ENCODE assay signal across 21 cellular contexts in the genomic region with DNA sequence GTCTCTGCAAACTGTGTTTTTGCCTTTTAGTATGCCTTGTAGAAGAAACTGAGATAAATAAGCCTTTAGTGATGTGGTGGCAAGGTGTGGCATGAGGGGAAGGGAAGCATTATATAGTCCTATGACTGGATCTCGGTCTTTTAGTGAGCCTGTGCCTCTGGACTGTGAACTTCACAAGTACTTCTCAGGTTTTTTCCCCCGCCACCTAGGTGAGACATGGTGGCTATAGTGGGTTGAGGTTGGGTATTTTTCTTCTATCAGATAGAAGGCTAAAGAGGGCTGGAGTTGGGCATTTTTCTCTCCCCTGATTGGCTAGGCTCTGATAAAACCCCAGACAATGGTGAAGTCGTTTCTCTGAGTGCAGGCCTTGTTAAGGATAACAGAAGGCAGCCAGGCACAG. TPM values are rescaled to one million over a fixed set of nuclear protein-coding genes. Genes with fewer than 3 reads are reported as not detected.
"Had no signal": no experiment of that assay in that cellular context is flagged by ENCODE, and none has a peak within 500 bp of the region (broad histone marks: within the 10 kb centered on the region; RNA-seq: fewer than 3 reads in every experiment).

No MANE protein-coding gene starts in this region.

- H3K9me3 Mint-ChIP-seq: dendritic cell treated with granulocyte-macrophage colony-stimulating factor and Interleukin-4, amounts not matched to agents 40 ng/mL and 50 ng/mL, for 4 days; neural progenitor cell had no signal

- H3K4me1 Mint-ChIP-seq: brain had no signal

- H3K27ac Mint-ChIP-seq: activated CD4-positive, alpha-beta T cell treated with anti-CD3 and anti-CD28 coated beads, Interleukin-2, amount 10 ng/mL, durations not matched to agents 7 days and 5 days; activated naive CD4-positive, alpha-beta T cell treated with anti-CD3 and anti-CD28 coated beads, Interleukin-2, amount 10 ng/mL, durations not matched to agents 7 days and 5 days; brain; dendritic cell treated with granulocyte-macrophage colony-stimulating factor and Interleukin-4, amounts not matched to agents 40 ng/mL and 50 ng/mL, for 4 days; naive thymus-derived CD4-positive, alpha-beta T cell; neural progenitor cell had no signal

- DNase-seq: activated CD4-positive, alpha-beta T cell treated with anti-CD3 and anti-CD28 coated beads, Interleukin-2, amount 10 ng/mL, durations not matched to agents 7 days and 5 days; activated CD4-positive, CD25-positive, alpha-beta regulatory T cell treated with anti-CD3 and anti-CD28 coated beads, Interleukin-2, amount 50 U/mL, for 72 hours; activated effector memory CD4-positive, alpha-beta T cell treated with Interleukin-2 at 50 U/mL for 16 hours; activated naive CD4-positive, alpha-beta T cell treated with anti-CD3 and anti-CD28 coated beads, Interleukin-2, amount 10 ng/mL, durations not matched to agents 7 days and 5 days; activated T-cell treated with anti-CD3 and anti-CD28 coated beads for 4 hours; aorta; effector CD4-positive, alpha-beta T cell; erythroblast; foreskin fibroblast; lower lobe of right lung; naive thymus-derived CD4-positive, alpha-beta T cell; small intestine; stimulated activated CD4-positive, alpha-beta T cell treated with anti-CD3 and anti-CD28 coated beads, Interleukin-2, amount 100 ng/mL, for 24 hours; stimulated activated naive CD4-positive, alpha-beta T cell; substantia nigra; thyroid gland; upper lobe of right lung had no signal

- H3K4me3 ChIP-seq: lower lobe of right lung, neural progenitor cell, thyroid gland, upper lobe of right lung had no signal

- H3K36me3 Mint-ChIP-seq: activated naive CD4-positive, alpha-beta T cell treated with anti-CD3 and anti-CD28 coated beads, Interleukin-2, amount 10 ng/mL, durations not matched to agents 7 days and 5 days; brain; neural progenitor cell had no signal

- H3K4me3 Mint-ChIP-seq: activated CD4-positive, alpha-beta T cell treated with anti-CD3 and anti-CD28 coated beads, Interleukin-2, amount 10 ng/mL, durations not matched to agents 7 days and 5 days; activated naive CD4-positive, alpha-beta T cell treated with anti-CD3 and anti-CD28 coated beads, Interleukin-2, amount 10 ng/mL, durations not matched to agents 7 days and 5 days; brain; dendritic cell treated with granulocyte-macrophage colony-stimulating factor and Interleukin-4, amounts not matched to agents 40 ng/mL and 50 ng/mL, for 4 days; naive thymus-derived CD4-positive, alpha-beta T cell; neural progenitor cell had no signal

- H3K27me3 Mint-ChIP-seq: activated CD4-positive, alpha-beta T cell treated with anti-CD3 and anti-CD28 coated beads, Interleukin-2, amount 10 ng/mL, durations not matched to agents 7 days and 5 days; activated naive CD4-positive, alpha-beta T cell treated with anti-CD3 and anti-CD28 coated beads, Interleukin-2, amount 10 ng/mL, durations not matched to agents 7 days and 5 days; dendritic cell treated with granulocyte-macrophage colony-stimulating factor and Interleukin-4, amounts not matched to agents 40 ng/mL and 50 ng/mL, for 4 days had no signal

RNA-seq across cellular contexts. Expression of a gene that starts 49.7 kb away (rescaled TPM):
- total RNA-seq: kidney epithelial cell had no signal
